In genomic region chr6:21846541-21847451, GRCh38 we compare ENCODE assay signal across 8 cellular contexts.
DNase-seq lines count a peak whose midpoint lies in the region; ATAC-seq and TF ChIP-seq lines count a peak whose summit lies in the region.

No MANE protein-coding gene starts in this region.

- no peak for TF ChIP-seq CTCF in CD8-positive, alpha-beta T cell (IDR thresholded peaks at IDR 0.05)

- H3K36me3 ChIP-seq in CD8-positive, alpha-beta T cell (ENCODE audit: insufficient read depth, low read length): no peaks in the 10 kb centered on the region
- H3K36me3 ChIP-seq in aorta (ENCODE audit: control insufficient read depth in 1 of 2, insufficient read depth in 2 of 2, low read length in 1 of 2): no peaks in the 10 kb centered on the region
- no peaks in the 10 kb centered on the region for H3K36me3 ChIP-seq in MG63

- H3K9me3 ChIP-seq in CD8-positive, alpha-beta T cell (ENCODE audit: low read length): no peaks in the 10 kb centered on the region
- H3K9me3 ChIP-seq in aorta (ENCODE audit: control insufficient read depth, low read length): no peaks in the 10 kb centered on the region
- H3K9me3 ChIP-seq in MG63: no peaks in the 10 kb centered on the region

- peaks cover 10% of the 10 kb centered on the region for H3K4me1 Mint-ChIP-seq in CD8-positive, alpha-beta T cell (ENCODE audit: low read depth)
- H3K4me1 Mint-ChIP-seq in stimulated activated memory B cell treated with anti-CD40 and anti-IgM and Interleukin-4, amounts not matched to agents 10 μg/mL and 1 μg/mL and 100 μg/mL, for 72 hours: no peaks in the 10 kb centered on the region

- no peaks in the 10 kb centered on the region for H3K36me3 Mint-ChIP-seq in CD8-positive, alpha-beta T cell
- H3K36me3 Mint-ChIP-seq in stimulated activated memory B cell treated with anti-CD40 and anti-IgM and Interleukin-4, amounts not matched to agents 10 μg/mL and 1 μg/mL and 100 μg/mL, for 72 hours: no peaks in the 10 kb centered on the region

- CTCF ChIA-PET in CD8-positive, alpha-beta T cell (lab: Charles Lee): no interaction called here

- peak overlapping the region; percentile 15 for H3K4me3 Mint-ChIP-seq in CD8-positive, alpha-beta T cell
- no peak overlapping the region for H3K4me3 Mint-ChIP-seq in stimulated activated memory B cell treated with anti-CD40 and anti-IgM and Interleukin-4, amounts not matched to agents 10 μg/mL and 1 μg/mL and 100 μg/mL, for 72 hours

- POLR2A ChIA-PET in CD8-positive, alpha-beta T cell (lab: Charles Lee): interaction anchor here (0.7 kb wide), 1 partner anchor 10 kb away, joined by 3 read pairs; no protein-coding TSS in a partner anchor

- H3K4me3 ChIP-seq in CD8-positive, alpha-beta T cell (ENCODE audit: low read depth, low read length): no peak overlapping the region
- H3K4me3 ChIP-seq in aorta (ENCODE audit: low read length in 2 of 2): no peak overlapping the region
- no peak overlapping the region for H3K4me3 ChIP-seq in MG63

- DNase-seq in CD8-positive, alpha-beta T cell: no peak
- peak; percentile 86 for DNase-seq in NCI-H2196 treated with DMSO at 0.1 percent for 48 hours (lab: John Stamatoyannopoulos, UW; ENCODE audit: unreplicated experiment)
- peak; percentile 87 for DNase-seq in glomerular endothelial cell (ENCODE audit: extremely low read depth, low read depth, low spot score)
- DNase-seq in aorta: no peak
- DNase-seq in MG63: no peak

- H3K27ac ChIP-seq in CD8-positive, alpha-beta T cell (ENCODE audit: low read depth, low read length): no peak overlapping the region
- H3K27ac ChIP-seq in aorta (ENCODE audit: low read depth in 1 of 2, low read length in 2 of 2): no peak overlapping the region

- WGBS in aorta, 2 donors: 78 to 84% methylated on average over 12 of the region's 12 CpGs

- intact Hi-C loops in CD8-positive, alpha-beta T cell (cut with DNase I, micrococcal nuclease): no loop called here
- intact Hi-C loops in aorta (cut with DNase I): no loop called here

- H3K4me1 ChIP-seq in CD8-positive, alpha-beta T cell (ENCODE audit: insufficient read depth, low read length): no peaks in the 10 kb centered on the region
- H3K4me1 ChIP-seq in aorta (ENCODE audit: control insufficient read depth in 1 of 2, insufficient read depth in 2 of 2, low read length in 2 of 2): peaks cover 0 to 2% of the 10 kb centered on the region in 2 donors

- no peaks in the 10 kb centered on the region for H3K27me3 ChIP-seq in CD8-positive, alpha-beta T cell (ENCODE audit: insufficient read depth, low read length)
- no peaks in the 10 kb centered on the region for H3K27me3 ChIP-seq in aorta (ENCODE audit: control insufficient read depth in 1 of 2, insufficient read depth in 2 of 2, low read length in 1 of 2)
- no peaks in the 10 kb centered on the region for H3K27me3 ChIP-seq in MG63

- no peak for ATAC-seq in CD8-positive, alpha-beta T cell
- ATAC-seq in HG02588 (IDR thresholded peaks at IDR 0.05; ENCODE audit: unreplicated experiment) (peak; percentile 57), aorta (ENCODE audit: low FRiP score) (peak; percentile 41), HG02610 (IDR thresholded peaks at IDR 0.05; ENCODE audit: unreplicated experiment) (no peak)
- no peak for ATAC-seq in stimulated activated memory B cell treated with anti-CD40 and anti-IgM and Interleukin-4, amounts not matched to agents 10 μg/mL and 1 μg/mL and 100 μg/mL, for 72 hours

- no peaks in the 10 kb centered on the region for H3K27me3 Mint-ChIP-seq in CD8-positive, alpha-beta T cell (ENCODE audit: low read depth)
- H3K27me3 Mint-ChIP-seq in stimulated activated memory B cell treated with anti-CD40 and anti-IgM and Interleukin-4, amounts not matched to agents 10 μg/mL and 1 μg/mL and 100 μg/mL, for 72 hours: peaks cover 20% of the 10 kb centered on the region

- H3K9me3 Mint-ChIP-seq in CD8-positive, alpha-beta T cell: no peaks in the 10 kb centered on the region
- H3K9me3 Mint-ChIP-seq in stimulated activated memory B cell treated with anti-CD40 and anti-IgM and Interleukin-4, amounts not matched to agents 10 μg/mL and 1 μg/mL and 100 μg/mL, for 72 hours: no peaks in the 10 kb centered on the region

- peak overlapping the region; percentile 15 for H3K27ac Mint-ChIP-seq in CD8-positive, alpha-beta T cell
- H3K27ac Mint-ChIP-seq in stimulated activated memory B cell treated with anti-CD40 and anti-IgM and Interleukin-4, amounts not matched to agents 10 μg/mL and 1 μg/mL and 100 μg/mL, for 72 hours: no peak overlapping the region

Comparison
In these comparisons a context has a peak if more than half of its experiments do, and no peak if none do; other contexts are left out.
1. ATAC-seq: peak in HG02588 (single experiment) and aorta (single experiment); none in CD8-positive, alpha-beta T cell (single experiment), stimulated activated memory B cell treated with anti-CD40 and anti-IgM and Interleukin-4, amounts not matched to agents 10 μg/mL and 1 μg/mL and 100 μg/mL, for 72 hours (single experiment) and HG02610 (single experiment).
2. DNase-seq: peak in NCI-H2196 treated with DMSO at 0.1 percent for 48 hours (single experiment) and glomerular endothelial cell (single experiment); none in CD8-positive, alpha-beta T cell (0 of 7), aorta (0 of 2) and MG63 (single experiment).